ENCODE assay signal across 8 cellular contexts in genomic region chr18:63316612-63317555, GRCh38. TPM values are rescaled to one million over a fixed set of nuclear protein-coding genes. Genes with fewer than 3 reads are reported as not detected.
A peak's percentile ranks its signal among the peaks of the same experiment; 100 is the strongest.
DNase-seq lines count a peak whose midpoint lies in the region; ATAC-seq and TF ChIP-seq lines count a peak whose summit lies in the region.

No MANE protein-coding gene starts in this region.

- TF ChIP-seq EP300 in tibial nerve (IDR thresholded peaks at IDR 0.05), result peak in 1 of 2 donors; percentile 27

- H3K9me3 Mint-ChIP-seq in MCF 10A (ENCODE audit: unreplicated experiment) (no peaks in the 10 kb centered on the region), immature natural killer cell (no peaks in the 10 kb centered on the region)

- H3K27ac Mint-ChIP-seq in MCF 10A (ENCODE audit: low read depth, unreplicated experiment) (no peak overlapping the region), immature natural killer cell (peak overlapping the region; percentile 82 to 95 (median 88))

- H3K27ac ChIP-seq in breast epithelium (peak overlapping the region; percentile 93 to 96), tibial nerve (peak overlapping the region; percentile 89 to 96 (median 90))

- H3K4me3 Mint-ChIP-seq in MCF 10A (ENCODE audit: unreplicated experiment), result no peak overlapping the region
- H3K4me3 Mint-ChIP-seq in immature natural killer cell, result peak overlapping the region; percentile 81 to 94 (median 93)

- TF ChIP-seq POLR2A in breast epithelium (IDR thresholded peaks at IDR 0.05) (no peak), tibial nerve (IDR thresholded peaks at IDR 0.05) (no peak)

- TF ChIP-seq CTCF in breast epithelium (IDR thresholded peaks at IDR 0.05) (no peak), MCF 10A (IDR thresholded peaks at IDR 0.05; ENCODE audit: unreplicated experiment) (no peak), tibial nerve (IDR thresholded peaks at IDR 0.05) (no peak)

- WGBS in tibial nerve, 2 donors, result 42 to 52% methylated on average over 4 of the region's 4 CpGs

- H3K27me3 ChIP-seq in breast epithelium (no peaks in the 10 kb centered on the region), tibial nerve (no peaks in the 10 kb centered on the region)

- no peaks in the 10 kb centered on the region for H3K27me3 Mint-ChIP-seq in MCF 10A (ENCODE audit: insufficient read depth, unreplicated experiment)
- peaks cover 12 to 19% (median 14%) of the 10 kb centered on the region in 3 donors for H3K27me3 Mint-ChIP-seq in immature natural killer cell (ENCODE audit: low read depth in 3 of 3)

- no peak for ATAC-seq in HG02981 (IDR thresholded peaks at IDR 0.05; ENCODE audit: unreplicated experiment)

- no TSS peak for BruUV-seq in MCF 10A (replicated peaks; lab: Mats Ljungman, UMichigan)

- intact Hi-C loops in breast epithelium (cut with DNase I; ENCODE audit: low total_unique reads) (no loop called here), MCF 10A (cut with micrococcal nuclease) (no loop called here)

- H3K4me3 ChIP-seq in breast epithelium (peak overlapping the region; percentile 68 to 99 (median 94)), tibial nerve (peak overlapping the region; percentile 79 to 94 (median 82))

- CTCF ChIA-PET in MCF 10A (lab: Yijun Ruan, JAX), result interaction anchor here (0.6 to 3.3 kb wide), 6 partner anchors 10 to 304 kb away, joined by 3 to 26 read pairs (median 3); no protein-coding TSS in a partner anchor

- H3K4me1 ChIP-seq in breast epithelium, result peaks cover 0 to 17% of the 10 kb centered on the region in 2 donors
- H3K4me1 ChIP-seq in tibial nerve, result peaks cover 0 to 59% (median 23%) of the 10 kb centered on the region in 4 donors

- H3K36me3 ChIP-seq in breast epithelium, result no peaks in the 10 kb centered on the region
- no peaks in the 10 kb centered on the region for H3K36me3 ChIP-seq in tibial nerve

- no peaks in the 10 kb centered on the region for H3K9me3 ChIP-seq in breast epithelium
- H3K9me3 ChIP-seq in tibial nerve, result no peaks in the 10 kb centered on the region

- H3K4me1 Mint-ChIP-seq in MCF 10A (ENCODE audit: insufficient read depth, unreplicated experiment), result peaks cover 16% of the 10 kb centered on the region
- H3K4me1 Mint-ChIP-seq in immature natural killer cell, result peaks cover 78 to 83% of the 10 kb centered on the region in 2 donors

- peaks cover 5% of the 10 kb centered on the region for H3K36me3 Mint-ChIP-seq in MCF 10A (ENCODE audit: insufficient read depth, unreplicated experiment)
- H3K36me3 Mint-ChIP-seq in immature natural killer cell, result peaks cover 0 to 5% (median 0%) of the 10 kb centered on the region in 3 donors

- POLR2A ChIA-PET in MCF 10A (lab: Yijun Ruan, JAX), result interaction anchor here (1.2 kb wide), 1 partner anchor 49 kb away, joined by 6 read pairs; no protein-coding TSS in a partner anchor

- DNase-seq in breast epithelium (ENCODE audit: low spot score in 2 of 2), result no peak
- DNase-seq in MCF 10A (ENCODE audit: unreplicated experiment), result no peak
- peak; percentile 38 for DNase-seq in NCI-H748 treated with DMSO at 0.1 percent for 48 hours (lab: John Stamatoyannopoulos, UW)
- DNase-seq in immature natural killer cell, result no peak
- no peak for DNase-seq in tibial nerve (ENCODE audit: low spot score in 2 of 2)
- DNase-seq in EL, result no peak
- no peak for DNase-seq in stimulated activated CD8-positive, alpha-beta memory T cell treated with anti-CD3 and anti-CD28 coated beads, Interleukin-4, amount 100 ng/mL, for 48 hours

RNA-seq across cellular contexts. Expression of gene BCL2, which starts 2.7 kb away (rescaled TPM):
- total RNA-seq in breast epithelium, result 10 to 100 TPM; 41.3 to 82.5 (median 43.6) TPM
- total RNA-seq in MCF 10A (2022), result 3.0 and 5.7 TPM in 2 replicates
- polyA plus RNA-seq in immature natural killer cell, result 1 to 10 TPM; 5.1 to 8.0 (median 5.7) TPM
- 10 to 100 TPM; 54.7 to 79.1 (median 67.0) TPM for total RNA-seq in tibial nerve

RNA-seq across cellular contexts. Expression of gene KDSR, which starts 50.1 kb away (rescaled TPM):
- total RNA-seq in breast epithelium (10 to 100 TPM; 41.6 to 53.0 (median 48.9) TPM), MCF 10A (2022) (97.4 and 108 TPM in 2 replicates), tibial nerve (10 to 100 TPM; 44.1 to 62.4 (median 54.8) TPM)
- 10 to 100 TPM; 37.7 to 45.6 (median 39.2) TPM for polyA plus RNA-seq in immature natural killer cell
